ENCODE assay signal across 19 cellular contexts in genomic region chr10:130257897-130258296, GRCh38.
A peak's percentile ranks its signal among the peaks of the same experiment; 100 is the strongest.
DNase-seq lines count a peak whose midpoint lies in the region; FAIRE-seq and TF ChIP-seq lines count a peak whose summit lies in the region.
"Had no signal": no experiment of that assay in that cellular context is flagged by ENCODE, and none has a peak within 500 bp of the region (broad histone marks: within the 10 kb centered on the region; RNA-seq: fewer than 3 reads in every experiment).

No MANE protein-coding gene starts in this region.

- H3K4me1 Mint-ChIP-seq in type B pancreatic cell (ENCODE audit: unreplicated experiment): no peaks in the 10 kb centered on the region
- H3K4me1 Mint-ChIP-seq: B cell had no signal

- DNase-seq in bronchial epithelial cell (ENCODE audit: low read depth): no peak
- DNase-seq in islet precursor cell: peak; percentile 12
- DNase-seq in type B pancreatic cell (ENCODE audit: extremely low spot score, unreplicated experiment): peak; percentile 53
- DNase-seq in EL: no peak
- DNase-seq in activated CD8-positive, alpha-beta memory T cell treated with anti-CD3 and anti-CD28 coated beads for 24 hours: no peak
- DNase-seq: AML-193; Caco-2; Calu3; CD4-positive, alpha-beta T cell; CD8-positive, alpha-beta T cell; DMS79 treated with DMSO at 0.1 percent for 48 hours; GDM1 had no signal

- TF ChIP-seq CTCF in bronchial epithelial cell (IDR thresholded peaks at IDR 0.05; ENCODE audit: insufficient read depth, low read length, severe bottlenecking): no peak
- TF ChIP-seq CTCF in type B pancreatic cell (conservative IDR thresholded peaks at IDR 0.05): no peak

- H3K27me3 ChIP-seq in bronchial epithelial cell (ENCODE audit: control insufficient read depth, insufficient read depth, low read length): no peaks in the 10 kb centered on the region

- H3K36me3 ChIP-seq in bronchial epithelial cell (ENCODE audit: control insufficient read depth, insufficient read depth, low read length): no peaks in the 10 kb centered on the region
- H3K36me3 ChIP-seq: BLaER1 treated with 17β-estradiol and CSF1 and Interleukin-3, amounts not matched to agents 10 nM and 100 nM had no signal

- no peak overlapping the region for H3K27ac Mint-ChIP-seq in type B pancreatic cell
- H3K27ac Mint-ChIP-seq: B cell; CD4-positive, alpha-beta T cell; CD8-positive, alpha-beta T cell had no signal

- peaks cover under 1% of the 10 kb centered on the region for H3K36me3 Mint-ChIP-seq in type B pancreatic cell
- H3K36me3 Mint-ChIP-seq: CD8-positive, alpha-beta T cell had no signal

- no peaks in the 10 kb centered on the region for H3K27me3 Mint-ChIP-seq in type B pancreatic cell
- H3K27me3 Mint-ChIP-seq: B cell; CD4-positive, alpha-beta T cell had no signal

- H3K4me3 Mint-ChIP-seq in type B pancreatic cell: no peak overlapping the region
- H3K4me3 Mint-ChIP-seq: B cell; CD4-positive, alpha-beta T cell; CD8-positive, alpha-beta T cell had no signal

- no peak overlapping the region for H3K4me3 ChIP-seq in bronchial epithelial cell (ENCODE audit: low read depth, low read length)
- H3K4me3 ChIP-seq: A549; BLaER1 treated with 17β-estradiol and CSF1 and Interleukin-3, amounts not matched to agents 10 nM and 100 nM; GM12878 had no signal

- peak; percentile 47 for FAIRE-seq in bronchial epithelial cell (lab: Jason Lieb, UNC)
- FAIRE-seq: A549, D721Med, GM12878, GM12892, GM18507 had no signal

- no peaks in the 10 kb centered on the region for H3K9me3 Mint-ChIP-seq in type B pancreatic cell
- H3K9me3 Mint-ChIP-seq: CD4-positive, alpha-beta T cell; CD8-positive, alpha-beta T cell had no signal

Comparison
In these comparisons a context has a peak if more than half of its experiments do, and no peak if none do; other contexts are left out.
1. DNase-seq: peak in islet precursor cell (single experiment) and type B pancreatic cell (single experiment); none in bronchial epithelial cell (single experiment), EL (single experiment) and activated CD8-positive, alpha-beta memory T cell treated with anti-CD3 and anti-CD28 coated beads for 24 hours (single experiment).